ENCODE assay signal across 1 cellular context in genomic region chr5:150644058-150644457, GRCh38.
A peak's percentile ranks its signal among the peaks of the same experiment; 100 is the strongest.
TF ChIP-seq lines count a peak whose summit lies in the region.

No MANE protein-coding gene starts in this region.

TF ChIP-seq in HEK293, 187 proteins besides CTCF, POLR2A, EP300 and RAD21 (continued from another document):
- TF ChIP-seq ZNF600 (tag by site-specific recombination; IDR thresholded peaks at IDR 0.05) (0 out of 2 replicates have a peak, but pooled peaks have one; percentile 17), ZBTB7A (tag by site-specific recombination; IDR thresholded peaks at IDR 0.05; ENCODE audit: low read depth) (no peak)
